ENCODE assay signal across 11 cellular contexts in genomic region chr15:101193781-101194180, GRCh38. TPM values are rescaled to one million over a fixed set of nuclear protein-coding genes. Genes with fewer than 3 reads are reported as not detected.
DNase-seq lines count a peak whose midpoint lies in the region; ATAC-seq and TF ChIP-seq lines count a peak whose summit lies in the region.
"Had no signal": no experiment of that assay in that cellular context is flagged by ENCODE, and none has a peak within 500 bp of the region (broad histone marks: within the 10 kb centered on the region; RNA-seq: fewer than 3 reads in every experiment).

No MANE protein-coding gene starts in this region.

- H3K9me3 ChIP-seq in adipocyte (ENCODE audit: control insufficient read depth, low read length), result no peaks in the 10 kb centered on the region
- no peaks in the 10 kb centered on the region for H3K9me3 ChIP-seq in subcutaneous abdominal adipose tissue (ENCODE audit: control insufficient read depth in 5 of 5, low read length in 5 of 5)
- H3K9me3 ChIP-seq in CD8-positive, alpha-beta T cell (ENCODE audit: low read length), result no peaks in the 10 kb centered on the region

- H3K4me3 ChIP-seq in adipocyte (ENCODE audit: low read length) (peak overlapping the region; percentile 63), subcutaneous abdominal adipose tissue (ENCODE audit: low read depth in 1 of 5, low read length in 5 of 5) (peak overlapping the region in 4 of 5 donors; percentile 2 to 58 (median 39))
- no peak overlapping the region for H3K4me3 ChIP-seq in CD8-positive, alpha-beta T cell (ENCODE audit: low read depth, low read length)

- no peak for TF ChIP-seq CTCF in mesothelial cell of epicardium (IDR thresholded peaks at IDR 0.05; ENCODE audit: unreplicated experiment)
- no peak for TF ChIP-seq CTCF in CD8-positive, alpha-beta T cell (IDR thresholded peaks at IDR 0.05)

- peak overlapping the region; percentile 8 for H3K27ac ChIP-seq in subcutaneous abdominal adipose tissue (ENCODE audit: low read depth, low read length)
- no peak overlapping the region for H3K27ac ChIP-seq in CD8-positive, alpha-beta T cell (ENCODE audit: low read depth, low read length)

- no peaks in the 10 kb centered on the region for H3K27me3 Mint-ChIP-seq in activated T-cell treated with anti-CD3 and anti-CD28 coated beads, Interleukin-2, amount 50 U/mL, for 4 hours (ENCODE audit: low read depth)
- H3K27me3 Mint-ChIP-seq in mesothelial cell of epicardium (ENCODE audit: low read depth), result no peaks in the 10 kb centered on the region
- H3K27me3 Mint-ChIP-seq in CD8-positive, alpha-beta T cell (ENCODE audit: low read depth), result no peaks in the 10 kb centered on the region

- POLR2A ChIA-PET in CD8-positive, alpha-beta T cell (lab: Charles Lee), result no interaction called here

- CTCF ChIA-PET in CD8-positive, alpha-beta T cell (lab: Charles Lee), result interaction anchor here (1.4 kb wide), 1 partner anchor 65 kb away, joined by 3 read pairs; no protein-coding TSS in a partner anchor

- no peak for ATAC-seq in activated T-cell treated with anti-CD3 and anti-CD28 coated beads, Interleukin-2, amount 50 U/mL, for 4 hours
- no peak for ATAC-seq in HG02970 (IDR thresholded peaks at IDR 0.05; ENCODE audit: low FRiP score, unreplicated experiment)
- ATAC-seq in CD8-positive, alpha-beta T cell, result no peak

- H3K27me3 ChIP-seq in adipocyte (replicated peaks; ENCODE audit: control insufficient read depth, insufficient read depth, low read length) (no peaks in the 10 kb centered on the region), subcutaneous abdominal adipose tissue (ENCODE audit: control insufficient read depth in 5 of 5, insufficient read depth in 4 of 5, low read length in 5 of 5) (no peaks in the 10 kb centered on the region)
- H3K27me3 ChIP-seq in CD8-positive, alpha-beta T cell (ENCODE audit: insufficient read depth, low read length), result no peaks in the 10 kb centered on the region

- H3K4me1 ChIP-seq in adipocyte (ENCODE audit: control insufficient read depth, insufficient read depth, low read length) (peaks cover 46% of the 10 kb centered on the region), subcutaneous abdominal adipose tissue (ENCODE audit: control insufficient read depth in 5 of 5, insufficient read depth in 5 of 5, low read length in 5 of 5) (peaks cover 3 to 44% (median 39%) of the 10 kb centered on the region in 5 donors)
- peaks cover 25% of the 10 kb centered on the region for H3K4me1 ChIP-seq in CD8-positive, alpha-beta T cell (ENCODE audit: insufficient read depth, low read length)

- peaks cover 31% of the 10 kb centered on the region for H3K36me3 Mint-ChIP-seq in activated T-cell treated with anti-CD3 and anti-CD28 coated beads, Interleukin-2, amount 50 U/mL, for 4 hours (ENCODE audit: insufficient read depth)
- H3K36me3 Mint-ChIP-seq in mesothelial cell of epicardium, result no peaks in the 10 kb centered on the region
- H3K36me3 Mint-ChIP-seq in CD8-positive, alpha-beta T cell, result no peaks in the 10 kb centered on the region

- H3K27ac Mint-ChIP-seq in mesothelial cell of epicardium, result peak overlapping the region; percentile 59
- H3K27ac Mint-ChIP-seq in CD8-positive, alpha-beta T cell, result no peak overlapping the region

- intact Hi-C loops in CD8-positive, alpha-beta T cell (cut with DNase I, micrococcal nuclease), result no loop called here

- H3K9ac ChIP-seq in adipocyte (ENCODE audit: low read length) (peak overlapping the region; percentile 81), subcutaneous abdominal adipose tissue (ENCODE audit: low read length in 5 of 5) (no peak overlapping the region)

- peak overlapping the region; percentile 35 for H3K4me3 Mint-ChIP-seq in activated T-cell treated with anti-CD3 and anti-CD28 coated beads, Interleukin-2, amount 50 U/mL, for 4 hours
- no peak overlapping the region for H3K4me3 Mint-ChIP-seq in mesothelial cell of epicardium
- H3K4me3 Mint-ChIP-seq in CD8-positive, alpha-beta T cell, result no peak overlapping the region

- H3K36me3 ChIP-seq in adipocyte (ENCODE audit: control insufficient read depth, insufficient read depth, low read length, severe bottlenecking) (no peaks in the 10 kb centered on the region), subcutaneous abdominal adipose tissue (ENCODE audit: control insufficient read depth in 5 of 5, insufficient read depth in 5 of 5, low read length in 5 of 5) (no peaks in the 10 kb centered on the region)
- H3K36me3 ChIP-seq in CD8-positive, alpha-beta T cell (ENCODE audit: insufficient read depth, low read length), result no peaks in the 10 kb centered on the region

- no peaks in the 10 kb centered on the region for H3K9me3 Mint-ChIP-seq in activated T-cell treated with anti-CD3 and anti-CD28 coated beads, Interleukin-2, amount 50 U/mL, for 4 hours
- H3K9me3 Mint-ChIP-seq in mesothelial cell of epicardium, result no peaks in the 10 kb centered on the region
- H3K9me3 Mint-ChIP-seq in CD8-positive, alpha-beta T cell, result no peaks in the 10 kb centered on the region

- DNase-seq in activated T-cell treated with anti-CD3 and anti-CD28 coated beads, Interleukin-2, amount 50 U/mL, for 4 hours, result no peak
- DNase-seq in activated T-cell treated with anti-CD3 and anti-CD28 coated beads for 4 hours (no peak), adipocyte (ENCODE audit: low read depth) (no peak), mesothelial cell of epicardium (ENCODE audit: low spot score in 2 of 2, unreplicated experiment in 2 of 2) (no peak), DMS53 (lab: John Stamatoyannopoulos, UW) (no peak)
- no peak for DNase-seq in CD8-positive, alpha-beta T cell
- DNase-seq: islet precursor cell, Karpas-422, trophoblast cell had no signal

- H3K4me1 Mint-ChIP-seq in activated T-cell treated with anti-CD3 and anti-CD28 coated beads, Interleukin-2, amount 50 U/mL, for 4 hours (ENCODE audit: low read depth), result peaks cover 84% of the 10 kb centered on the region
- H3K4me1 Mint-ChIP-seq in mesothelial cell of epicardium, result peaks cover 52% of the 10 kb centered on the region
- peaks cover 73% of the 10 kb centered on the region for H3K4me1 Mint-ChIP-seq in CD8-positive, alpha-beta T cell (ENCODE audit: low read depth)

RNA-seq across cellular contexts. Expression of gene CHSY1, which starts 58.1 kb away (rescaled TPM):
- total RNA-seq in activated T-cell treated with anti-CD3 and anti-CD28 coated beads, Interleukin-2, amount 50 U/mL, for 4 hours, result 10 to 100 TPM; 79.7 to 94.4 (median 88.0) TPM
- 65.1 to 71.6 TPM (median 69.3 TPM) in 3 replicates for total RNA-seq in mesothelial cell of epicardium
- 10 to 100 TPM; 15.4 to 15.6 TPM for total RNA-seq in CD8-positive, alpha-beta T cell
